Comparison of ENCODE assay signal across 1 cellular context in genomic region chr22:38952382-38952993, GRCh38.
A peak's percentile ranks its signal among the peaks of the same experiment; 100 is the strongest.
TF ChIP-seq lines count a peak whose summit lies in the region.

No MANE protein-coding gene starts in this region.

TF ChIP-seq in HepG2, 621 proteins besides CTCF, POLR2A, EP300 and RAD21:
- TF ChIP-seq, protein P1, sequence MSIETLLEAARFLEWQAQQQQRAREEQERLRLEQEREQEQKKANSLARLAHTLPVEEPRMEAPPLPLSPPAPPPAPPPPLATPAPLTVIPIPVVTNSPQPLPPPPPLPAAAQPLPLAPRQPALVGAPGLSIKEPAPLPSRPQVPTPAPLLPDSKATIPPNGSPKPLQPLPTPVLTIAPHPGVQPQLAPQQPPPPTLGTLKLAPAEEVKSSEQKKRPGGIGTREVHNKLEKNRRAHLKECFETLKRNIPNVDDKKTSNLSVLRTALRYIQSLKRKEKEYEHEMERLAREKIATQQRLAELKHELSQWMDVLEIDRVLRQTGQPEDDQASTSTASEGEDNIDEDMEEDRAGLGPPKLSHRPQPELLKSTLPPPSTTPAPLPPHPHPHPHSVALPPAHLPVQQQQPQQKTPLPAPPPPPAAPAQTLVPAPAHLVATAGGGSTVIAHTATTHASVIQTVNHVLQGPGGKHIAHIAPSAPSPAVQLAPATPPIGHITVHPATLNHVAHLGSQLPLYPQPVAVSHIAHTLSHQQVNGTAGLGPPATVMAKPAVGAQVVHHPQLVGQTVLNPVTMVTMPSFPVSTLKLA (IDR thresholded peaks at IDR 0.05) = 0 out of 2 replicates have a peak, but pooled peaks have one; percentile 20
- no peak for TF ChIP-seq ZNF10 (CRISPR knock-in tag; IDR thresholded peaks at IDR 0.05; ENCODE audit: borderline replicate concordance, low read depth)
